Comparison of ENCODE assay signal across 20 cellular contexts in genomic region chr11:17046690-17047089, GRCh38. TPM values are rescaled to one million over a fixed set of nuclear protein-coding genes. Genes with fewer than 3 reads are reported as not detected.
DNase-seq lines count a peak whose midpoint lies in the region; ATAC-seq and TF ChIP-seq lines count a peak whose summit lies in the region.
"Had no signal": no experiment of that assay in that cellular context is flagged by ENCODE, and none has a peak within 500 bp of the region (broad histone marks: within the 10 kb centered on the region; RNA-seq: fewer than 3 reads in every experiment).

No MANE protein-coding gene starts in this region.

- peaks cover 11% of the 10 kb centered on the region for H3K9me3 Mint-ChIP-seq in Caco-2 (ENCODE audit: unreplicated experiment)
- H3K9me3 Mint-ChIP-seq: CD4-positive, alpha-beta memory T cell; CD4-positive, CD25-positive, alpha-beta regulatory T cell; CD8-positive, alpha-beta memory T cell had no signal

- H3K27ac ChIP-seq in VCaP = peak overlapping the region; percentile 72; the same call in 1 of the 2 replicates
- H3K27ac ChIP-seq: BLaER1 had no signal

- peak overlapping the region; percentile 59 for H3K27ac Mint-ChIP-seq in Caco-2 (ENCODE audit: unreplicated experiment)
- H3K27ac Mint-ChIP-seq: CD14-positive monocyte; CD4-positive, alpha-beta memory T cell; CD4-positive, CD25-positive, alpha-beta regulatory T cell had no signal

- ATAC-seq in GM18867 (IDR thresholded peaks at IDR 0.05; ENCODE audit: unreplicated experiment) (no peak), GM18519 (IDR thresholded peaks at IDR 0.05; ENCODE audit: low FRiP score, unreplicated experiment) (no peak)
- ATAC-seq: GM12878 had no signal

- no peak overlapping the region for H3K4me3 Mint-ChIP-seq in Caco-2 (ENCODE audit: unreplicated experiment)
- H3K4me3 Mint-ChIP-seq: CD14-positive monocyte; CD4-positive, alpha-beta memory T cell; CD4-positive, CD25-positive, alpha-beta regulatory T cell; CD8-positive, alpha-beta memory T cell had no signal

- peaks cover 9% of the 10 kb centered on the region for H3K36me3 Mint-ChIP-seq in Caco-2 (ENCODE audit: insufficient read depth, unreplicated experiment)
- H3K36me3 Mint-ChIP-seq: CD14-positive monocyte; CD4-positive, alpha-beta memory T cell; CD4-positive, CD25-positive, alpha-beta regulatory T cell had no signal

- TF ChIP-seq CTCF in Caco-2 (IDR thresholded peaks at IDR 0.05; ENCODE audit: insufficient read depth in 1 of 2, low read depth in 1 of 2, low read length in 1 of 2, severe bottlenecking in 1 of 2, unreplicated experiment in 1 of 2) = no peak
- no peak for TF ChIP-seq CTCF in VCaP (conservative IDR thresholded peaks at IDR 0.05)

- no peaks in the 10 kb centered on the region for H3K27me3 Mint-ChIP-seq in Caco-2 (ENCODE audit: insufficient read depth, unreplicated experiment)

- intact Hi-C loops in Caco-2 (cut with micrococcal nuclease; ENCODE audit: unreplicated experiment) = loop anchor here (5.0 kb wide), 1 partner anchor 99 kb away; no protein-coding TSS in a partner anchor

- H3K9me3 ChIP-seq in Caco-2 = no peaks in the 10 kb centered on the region
- H3K9me3 ChIP-seq: BE2C had no signal

- H3K36me3 ChIP-seq in Caco-2 (ENCODE audit: control insufficient read depth, insufficient read depth, low read length) = no peaks in the 10 kb centered on the region
- H3K36me3 ChIP-seq: BE2C, BLaER1 had no signal

- H3K4me3 ChIP-seq in Caco-2 (ENCODE audit: low read depth, low read length) = no peak overlapping the region
- H3K4me3 ChIP-seq: BLaER1, GM12878 had no signal

- in situ Hi-C loops in G401 (cut with HindIII; ENCODE audit: low sequenced_read_pairs) = no loop called here

- BruUV-seq in Caco-2 (replicated peaks; lab: Mats Ljungman, UMichigan) = no TSS peak

- H3K4me1 Mint-ChIP-seq in Caco-2 (ENCODE audit: low read depth, unreplicated experiment) = peaks cover 30% of the 10 kb centered on the region
- H3K4me1 Mint-ChIP-seq: CD14-positive monocyte; CD4-positive, alpha-beta memory T cell; CD4-positive, CD25-positive, alpha-beta regulatory T cell; CD8-positive, alpha-beta memory T cell had no signal

- no peaks in the 10 kb centered on the region for H3K27me3 ChIP-seq in Caco-2 (replicated peaks; ENCODE audit: control insufficient read depth, insufficient read depth, low read length)
- H3K27me3 ChIP-seq: BE2C, BLaER1 had no signal

- peaks cover 35% of the 10 kb centered on the region for H3K4me1 ChIP-seq in Caco-2
- H3K4me1 ChIP-seq: BE2C, BLaER1 had no signal

- DNase-seq in Caco-2 = no peak
- peak; percentile 2 for DNase-seq in kidney tubule cell (ENCODE audit: low spot score)
- no peak for DNase-seq in G401 (ENCODE audit: low spot score)
- DNase-seq: 8988T; ACHN; BE2C; C1 segment of cervical spinal cord; Calu3; CD4-positive, alpha-beta memory T cell; CD4-positive, CD25-positive, alpha-beta regulatory T cell; CD8-positive, alpha-beta memory T cell; COR-L47; DMS79 treated with DMSO at 0.1 percent for 48 hours; GDM1 had no signal

- POLR2A ChIA-PET in Caco-2 (lab: Charles Lee) = interaction anchor here (1.1 kb wide), 1 partner anchor 29 kb away, joined by 3 read pairs; no protein-coding TSS in a partner anchor

- CTCF ChIA-PET in Caco-2 (lab: Charles Lee) = no interaction called here

RNA-seq across cellular contexts. Expression of gene RPS13, which starts 30.8 kb away (rescaled TPM):
- 1,349 and 1,456 TPM in 2 replicates for total RNA-seq in Caco-2 (2022)
- 1,340 and 1,892 TPM in 2 replicates for total RNA-seq in G401 (2014; rRNA removed; shearing (Covaris generic))

RNA-seq across cellular contexts. Expression of gene PLEKHA7, which starts 32.5 kb away (rescaled TPM):
- 57.6 and 59.7 TPM in 2 replicates for total RNA-seq in Caco-2 (2022)
- total RNA-seq in G401 (2014; rRNA removed; shearing (Covaris generic)) = 0.03 and 0.37 TPM in 2 replicates

Comparison
In these comparisons a context has a peak if more than half of its experiments do, and no peak if none do; other contexts are left out.
1. RNA of gene PLEKHA7, which starts 32.5 kb away (total RNA-seq): 57.6 to 59.7 TPM in Caco-2; 0.03 to 0.37 TPM in G401; every median in the first group is over 10 times any median in the second.